In the genomic region with DNA sequence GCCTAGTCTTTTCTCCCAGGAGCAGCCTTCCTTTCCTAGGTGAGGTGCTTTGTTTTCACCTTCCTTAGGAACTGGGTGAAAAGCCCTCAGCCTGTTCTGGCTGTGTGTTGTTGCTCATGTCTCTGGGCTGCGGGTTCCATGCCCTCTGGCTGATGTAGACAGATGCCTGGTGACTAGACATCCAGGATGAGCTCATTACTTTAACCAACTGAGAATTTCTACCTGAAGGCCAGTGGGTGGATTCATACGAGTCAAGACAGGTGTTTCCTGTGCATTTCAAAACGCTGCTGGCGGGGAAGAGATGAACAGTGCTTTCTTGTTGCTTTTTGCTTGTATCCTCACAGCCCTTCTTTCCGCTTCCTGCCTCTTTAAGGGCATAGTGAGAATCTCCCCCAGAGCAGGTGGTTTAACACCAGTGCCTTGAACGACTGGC, we compare ENCODE assay signal across 9 cellular contexts. TPM values are rescaled to one million over a fixed set of nuclear protein-coding genes. Genes with fewer than 3 reads are reported as not detected.
DNase-seq lines count a peak whose midpoint lies in the region; ATAC-seq, FAIRE-seq and TF ChIP-seq lines count a peak whose summit lies in the region.
"Had no signal": no experiment of that assay in that cellular context is flagged by ENCODE, and none has a peak within 500 bp of the region (broad histone marks: within the 10 kb centered on the region; RNA-seq: fewer than 3 reads in every experiment).

No MANE protein-coding gene starts in this region.

- peak; percentile 49 for DNase-seq in GM19239 (ENCODE audit: insufficient read length, low spot score)
- peak; percentile 15 to 76 (median 74) for DNase-seq in Peyer's patch
- DNase-seq in chondrocyte (ENCODE audit: low spot score): peak; percentile 29
- DNase-seq in stimulated activated CD4-positive, alpha-beta T cell treated with anti-CD3 and anti-CD28 coated beads, Interleukin-1b, Interleukin-23, amount 100 ng/mL, for 48 hours: peak; percentile 56
- no peak for DNase-seq in middle frontal gyrus (ENCODE audit: extremely low spot score, low spot score)

- no peaks in the 10 kb centered on the region for H3K9me3 ChIP-seq in Peyer's patch

- H3K4me1 Mint-ChIP-seq in chondrocyte (ENCODE audit: low read depth): peaks cover 90% of the 10 kb centered on the region

- peaks cover 0 to 22% (median 0%) of the 10 kb centered on the region in 3 donors for H3K36me3 ChIP-seq in Peyer's patch

- no peaks in the 10 kb centered on the region for H3K27me3 Mint-ChIP-seq in chondrocyte (ENCODE audit: low read depth)

- FAIRE-seq in GM19239 (lab: Jason Lieb, UNC): peak; percentile 64

- H3K27me3 ChIP-seq in Peyer's patch: no peaks in the 10 kb centered on the region

- peak overlapping the region; percentile 18 to 71 (median 62) for H3K27ac ChIP-seq in Peyer's patch

- H3K36me3 Mint-ChIP-seq in chondrocyte (ENCODE audit: low read depth): peaks cover 6% of the 10 kb centered on the region

- no peaks in the 10 kb centered on the region for H3K9me3 Mint-ChIP-seq in chondrocyte (ENCODE audit: low read depth)

- no peak overlapping the region for H3K4me3 Mint-ChIP-seq in chondrocyte (ENCODE audit: unreplicated experiment)

- H3K27ac Mint-ChIP-seq in chondrocyte (ENCODE audit: unreplicated experiment): no peak overlapping the region

- ATAC-seq in HG03565 (IDR thresholded peaks at IDR 0.05; ENCODE audit: unreplicated experiment) (no peak), HG03342 (IDR thresholded peaks at IDR 0.05; ENCODE audit: unreplicated experiment) (no peak), HG02884 (IDR thresholded peaks at IDR 0.05; ENCODE audit: unreplicated experiment) (no peak)

- H3K4me3 ChIP-seq in Peyer's patch: no peak overlapping the region

- H3K4me1 ChIP-seq in Peyer's patch: peaks cover 0 to 64% (median 13%) of the 10 kb centered on the region in 4 donors

- TF ChIP-seq POLR2A in Peyer's patch (IDR thresholded peaks at IDR 0.05): no peak

- TF ChIP-seq CTCF in Peyer's patch (IDR thresholded peaks at IDR 0.05) (no peak), chondrocyte (IDR thresholded peaks at IDR 0.05) (no peak)

RNA-seq across cellular contexts. Expression of gene SAP30BP, which starts 22.3 kb away (rescaled TPM):
- total RNA-seq in Peyer's patch (100 to 1,000 TPM in 2 of 4 donors, 10 to 100 TPM in 2; 65.3 to 117 (median 101) TPM), chondrocyte (59.9 to 91.8 TPM (median 67.5 TPM) in 3 replicates)

RNA-seq across cellular contexts. Expression of gene RECQL5, which starts 22.5 kb away (rescaled TPM):
- total RNA-seq in Peyer's patch (10 to 100 TPM; 26.3 to 85.0 (median 44.1) TPM), chondrocyte (20.4 to 30.4 TPM (median 21.1 TPM) in 3 replicates)

RNA-seq across cellular contexts. Expression of gene ITGB4, which starts 31.8 kb away (rescaled TPM):
- total RNA-seq in Peyer's patch (100 to 1,000 TPM in 3 of 4 donors, 10 to 100 TPM in 1; 80.0 to 368 (median 219) TPM), chondrocyte (5.2 to 52.3 TPM (median 5.6 TPM) in 3 replicates)

RNA-seq across cellular contexts. Expression of gene SMIM5, which starts 56.2 kb away (rescaled TPM):
- 100 to 1,000 TPM in 1 of 4 donors, 10 to 100 TPM in 2, not detected in 1; 68.8 to 161 (median 97.1) TPM for total RNA-seq in Peyer's patch
- total RNA-seq in chondrocyte: 0.23 to 0.29 TPM in 2 of 3 replicates, not detected in the other
- total RNA-seq: lung microvascular endothelial cell had no signal
